ENCODE assay signal across 16 cellular contexts in genomic region chr11:64892411-64892831, GRCh38. TPM values are rescaled to one million over a fixed set of nuclear protein-coding genes. Genes with fewer than 3 reads are reported as not detected.
A peak's percentile ranks its signal among the peaks of the same experiment; 100 is the strongest.
DNase-seq lines count a peak whose midpoint lies in the region; ATAC-seq, FAIRE-seq and TF ChIP-seq lines count a peak whose summit lies in the region.
"Had no signal": no experiment of that assay in that cellular context is flagged by ENCODE, and none has a peak within 500 bp of the region (broad histone marks: within the 10 kb centered on the region; RNA-seq: fewer than 3 reads in every experiment).

No MANE protein-coding gene starts in this region.

- 49% methylated on average over 11 of the region's 11 CpGs for WGBS in A549 (ENCODE audit: missing lambda C conversion rate)
- no CpG with 5 or more reads among the region's 11 CpGs for WGBS in neuronal stem cell (ENCODE audit: extremely low coverage in 2 of 2, insufficient read length in 2 of 2, insufficient replicate concordance in 1 of 2), 2 donors

- H2BK120ac ChIP-seq in neuronal stem cell (ENCODE audit: low read depth, low read length): no peak overlapping the region

- H3K9ac ChIP-seq in endocrine pancreas (ENCODE audit: control insufficient read depth, insufficient read depth, low read length) (peak overlapping the region; percentile 79), neuronal stem cell (ENCODE audit: low read depth, low read length, poor library complexity) (peak overlapping the region; percentile 60)

- POLR2A ChIA-PET in A549 (lab: Yijun Ruan, JAX): interaction anchor here (2.1 kb wide), 1 partner anchor 24 kb away, joined by 6 read pairs; no protein-coding TSS in a partner anchor

- H2AFZ ChIP-seq in neuronal stem cell (ENCODE audit: low read length): no peak overlapping the region

- no peak for FAIRE-seq in A549 (lab: Jason Lieb, UNC)
- FAIRE-seq: urothelium cell line had no signal

- TF ChIP-seq POLR2A in A549 (IDR thresholded peaks at IDR 0.05; ENCODE audit: low read length): no peak; the same call in 1 of the 2 replicates

- H2AK5ac ChIP-seq in neuronal stem cell (ENCODE audit: low read depth, low read length): peak overlapping the region; percentile 50

- no peak for TF ChIP-seq EP300 in A549 (IDR thresholded peaks at IDR 0.05)

- H3K36me3 ChIP-seq in endocrine pancreas (ENCODE audit: control insufficient read depth, insufficient read depth, low read length) (no peaks in the 10 kb centered on the region), neuronal stem cell (replicated peaks in 1 of 2; ENCODE audit: control insufficient read depth in 2 of 2, insufficient read depth in 2 of 2, low read length in 2 of 2) (peaks cover 4 to 6% of the 10 kb centered on the region in 2 donors)

- CTCF ChIA-PET in A549 (lab: Yijun Ruan, JAX): interaction anchor here (1.3 to 31.5 kb wide), 8 partner anchors 14 to 122 kb away, joined by 3 to 1607 read pairs (median 18); partner anchors contain the start of genes ARL2, ATG2A, CDC42BPG and EHD1

- no peak overlapping the region for H2BK12ac ChIP-seq in neuronal stem cell (ENCODE audit: low read length)

- H3K4me1 ChIP-seq in A549 (peaks cover 72% of the 10 kb centered on the region), endocrine pancreas (ENCODE audit: control insufficient read depth, insufficient read depth, low read length) (no peaks in the 10 kb centered on the region), neuronal stem cell (ENCODE audit: control insufficient read depth in 2 of 2, insufficient read depth in 1 of 2, low read depth in 1 of 2, low read length in 2 of 2) (peaks cover 8 to 10% of the 10 kb centered on the region in 2 donors)

- H2BK5ac ChIP-seq in neuronal stem cell (ENCODE audit: low read length): no peak overlapping the region

- H3K4me3 ChIP-seq in A549 (peak overlapping the region; percentile 49), endocrine pancreas (ENCODE audit: control insufficient read depth, insufficient read depth, low read length) (no peak overlapping the region), neuronal stem cell (ENCODE audit: low read length in 2 of 2) (no peak overlapping the region)
- H3K4me3 ChIP-seq: lower lobe of right lung had no signal

- no peak overlapping the region for H3K4ac ChIP-seq in neuronal stem cell (ENCODE audit: low read length)

- H3K27ac ChIP-seq in A549: peak overlapping the region; percentile 92 to 97
- H3K27ac ChIP-seq in neuronal stem cell (replicated peaks; ENCODE audit: low read length): no peak overlapping the region
- H3K27ac ChIP-seq: lower lobe of right lung had no signal

- H3K79me1 ChIP-seq in neuronal stem cell (ENCODE audit: low read depth, low read length): peaks cover 1% of the 10 kb centered on the region

- no peak for TF ChIP-seq CTCF in A549 (IDR thresholded peaks at IDR 0.05)

- H2BK15ac ChIP-seq in neuronal stem cell (ENCODE audit: low read length): no peak overlapping the region

- no peak overlapping the region for H3K23ac ChIP-seq in neuronal stem cell (ENCODE audit: low read depth, low read length, poor library complexity)

- no peaks in the 10 kb centered on the region for H3K27me3 ChIP-seq in endocrine pancreas (ENCODE audit: control insufficient read depth, insufficient read depth, low read length)
- no peaks in the 10 kb centered on the region for H3K27me3 ChIP-seq in neuronal stem cell (ENCODE audit: control insufficient read depth in 3 of 3, insufficient read depth in 3 of 3, low read depth in 1 of 3, low read length in 3 of 3)

- no peak overlapping the region for H4K91ac ChIP-seq in neuronal stem cell (ENCODE audit: low read depth, low read length, poor library complexity)

- no peak for ATAC-seq in A549
- ATAC-seq: lower lobe of right lung had no signal

- H3K14ac ChIP-seq in neuronal stem cell (ENCODE audit: low read length): no peak overlapping the region

- H3K4me2 ChIP-seq in A549 (peak overlapping the region; percentile 85), neuronal stem cell (ENCODE audit: insufficient read depth, low read length, poor library complexity, severe bottlenecking) (no peak overlapping the region)

- no peak for DNase-seq in A549 (ENCODE audit: low read depth in 1 of 2, low spot score in 1 of 2)
- DNase-seq in LoVo (ENCODE audit: low spot score): peak; percentile 14
- DNase-seq in neuronal stem cell (ENCODE audit: low spot score): no peak
- DNase-seq in activated T-cell treated with anti-CD3 and anti-CD28 coated beads, Interleukin-2, amount 50 U/mL, for 1 hour: no peak
- no peak for DNase-seq in NCI-H2227 (lab: John Stamatoyannopoulos, UW; ENCODE audit: unreplicated experiment)
- no peak for DNase-seq in OCI-M1 (lab: John Stamatoyannopoulos, UW)
- no peak for DNase-seq in SHP77 (lab: John Stamatoyannopoulos, UW)
- DNase-seq: activated gamma-delta T cell treated with Interleukin-2 at 50 U/mL for 16 hours; DMS 273 treated with DMSO at 0.1 percent for 48 hours; H9; lower lobe of right lung; NCI-H2029; NCI-H510A treated with DMSO at 0.1 percent for 48 hours; stimulated activated naive CD4-positive, alpha-beta T cell had no signal

- H3K18ac ChIP-seq in neuronal stem cell (ENCODE audit: low read length): peak overlapping the region; percentile 3

- H3K9me3 ChIP-seq in A549 (no peaks in the 10 kb centered on the region), endocrine pancreas (ENCODE audit: control insufficient read depth, low read length) (no peaks in the 10 kb centered on the region), neuronal stem cell (replicated peaks in 1 of 2; ENCODE audit: control insufficient read depth in 2 of 2, insufficient read depth in 1 of 2, low read depth in 1 of 2, low read length in 2 of 2) (no peaks in the 10 kb centered on the region)
- H3K9me3 ChIP-seq: lower lobe of right lung had no signal

- TF ChIP-seq RAD21 in A549 (conservative IDR thresholded peaks at IDR 0.05 in 1 of 2, IDR thresholded peaks at IDR 0.05 in 1 of 2): no peak

- H4K8ac ChIP-seq in neuronal stem cell (ENCODE audit: low read depth, low read length): no peak overlapping the region

TF ChIP-seq in A549, 52 proteins besides CTCF, POLR2A, EP300 and RAD21 (continues in another document):
- TF ChIP-seq TP53 (CRISPR knock-in tag; IDR thresholded peaks at IDR 0.05): no peak

RNA-seq across cellular contexts. Expression of gene EHD1, which starts 14.0 kb away (rescaled TPM):
- 25.9 and 27.7 TPM in 2 replicates for polyA plus RNA-seq in A549 (2011; rRNA removed)
- polyA plus RNA-seq in A549 (2012; cell fraction: cytosol; rRNA removed): 96.0 and 103 TPM in 2 replicates
- polyA plus RNA-seq in A549 (2012; cell fraction: nucleus; rRNA removed): 153 and 200 TPM in 2 replicates
- 37.8 to 52.4 TPM (median 43.4 TPM) in 3 replicates for polyA plus RNA-seq in A549 (2017; fragmentation: RNase III; extraction: RNeasy Plus Mini Kit Qiagen cat#74134 plus additional on column Dnase treatment)
- 65.8 and 67.3 TPM in 2 replicates for polyA minus RNA-seq in A549 (2011; rRNA and poly(A)+ RNA removed)
- 24.4 TPM for polyA plus RNA-seq in neuronal stem cell (2013, experiment 1 of 2)
- polyA plus RNA-seq in neuronal stem cell (2013, experiment 2 of 2): 23.3 TPM

RNA-seq across cellular contexts. Expression of gene ATG2A, which starts 24.6 kb away (rescaled TPM):
- polyA plus RNA-seq in A549 (2011; rRNA removed) (3.1 and 4.0 TPM in 2 replicates), A549 (2017; fragmentation: RNase III; extraction: RNeasy Plus Mini Kit Qiagen cat#74134 plus additional on column Dnase treatment) (10.7 to 13.4 TPM (median 12.8 TPM) in 3 replicates)
- 9.1 and 14.1 TPM in 2 replicates for polyA plus RNA-seq in A549 (2012; cell fraction: cytosol; rRNA removed)
- polyA plus RNA-seq in A549 (2012; cell fraction: nucleus; rRNA removed): 34.5 and 48.9 TPM in 2 replicates
- 8.2 TPM in 2 replicates for polyA minus RNA-seq in A549 (2011; rRNA and poly(A)+ RNA removed)
- 5.3 TPM for polyA plus RNA-seq in neuronal stem cell (2013, experiment 1 of 2)
- polyA plus RNA-seq in neuronal stem cell (2013, experiment 2 of 2): 5.5 TPM

RNA-seq across cellular contexts. Expression of gene PPP2R5B, which starts 32.1 kb away (rescaled TPM):
- polyA plus RNA-seq in A549 (2011; rRNA removed) (6.9 and 11.1 TPM in 2 replicates), A549 (2017; fragmentation: RNase III; extraction: RNeasy Plus Mini Kit Qiagen cat#74134 plus additional on column Dnase treatment) (3.9 to 6.1 TPM (median 5.7 TPM) in 3 replicates)
- polyA plus RNA-seq in A549 (2012; cell fraction: cytosol; rRNA removed): 5.5 and 6.4 TPM in 2 replicates
- polyA plus RNA-seq in A549 (2012; cell fraction: nucleus; rRNA removed): 12.3 TPM in 2 replicates
- 5.3 and 7.6 TPM in 2 replicates for polyA minus RNA-seq in A549 (2011; rRNA and poly(A)+ RNA removed)
- 5.7 TPM for polyA plus RNA-seq in neuronal stem cell (2013, experiment 1 of 2)
- 6.1 TPM for polyA plus RNA-seq in neuronal stem cell (2013, experiment 2 of 2)

RNA-seq across cellular contexts. Expression of gene GPHA2, which starts 43.3 kb away (rescaled TPM):
- polyA plus RNA-seq in A549 (2011; rRNA removed) (not detected in 2 replicates), A549 (2017; fragmentation: RNase III; extraction: RNeasy Plus Mini Kit Qiagen cat#74134 plus additional on column Dnase treatment) (not detected in 3 replicates)
- polyA plus RNA-seq in A549 (2012; cell fraction: cytosol; rRNA removed): not detected in 2 replicates
- 0.32 TPM in 1 of 2 replicates, not detected in the other for polyA plus RNA-seq in A549 (2012; cell fraction: nucleus; rRNA removed)
- not detected in 2 replicates for polyA minus RNA-seq in A549 (2011; rRNA and poly(A)+ RNA removed)
- polyA plus RNA-seq in neuronal stem cell (2013, experiment 1 of 2): 0.84 TPM
- polyA plus RNA-seq in neuronal stem cell (2013, experiment 2 of 2): 0.89 TPM

RNA-seq across cellular contexts. Expression of gene CDC42BPG, which starts 48.0 kb away (rescaled TPM):
- polyA plus RNA-seq in A549 (2011; rRNA removed): 0.35 and 0.50 TPM in 2 replicates
- 0.26 and 0.49 TPM in 2 replicates for polyA plus RNA-seq in A549 (2012; cell fraction: cytosol; rRNA removed)
- polyA plus RNA-seq in A549 (2012; cell fraction: nucleus; rRNA removed): 1.3 and 1.8 TPM in 2 replicates
- polyA plus RNA-seq in A549 (2017; fragmentation: RNase III; extraction: RNeasy Plus Mini Kit Qiagen cat#74134 plus additional on column Dnase treatment): 1.0 to 1.1 TPM (median 1.0 TPM) in 3 replicates
- polyA minus RNA-seq in A549 (2011; rRNA and poly(A)+ RNA removed): 0.45 and 1.0 TPM in 2 replicates
- 1.1 TPM for polyA plus RNA-seq in neuronal stem cell (2013, experiment 1 of 2)
- 1.1 TPM for polyA plus RNA-seq in neuronal stem cell (2013, experiment 2 of 2)
